In the genomic region with DNA sequence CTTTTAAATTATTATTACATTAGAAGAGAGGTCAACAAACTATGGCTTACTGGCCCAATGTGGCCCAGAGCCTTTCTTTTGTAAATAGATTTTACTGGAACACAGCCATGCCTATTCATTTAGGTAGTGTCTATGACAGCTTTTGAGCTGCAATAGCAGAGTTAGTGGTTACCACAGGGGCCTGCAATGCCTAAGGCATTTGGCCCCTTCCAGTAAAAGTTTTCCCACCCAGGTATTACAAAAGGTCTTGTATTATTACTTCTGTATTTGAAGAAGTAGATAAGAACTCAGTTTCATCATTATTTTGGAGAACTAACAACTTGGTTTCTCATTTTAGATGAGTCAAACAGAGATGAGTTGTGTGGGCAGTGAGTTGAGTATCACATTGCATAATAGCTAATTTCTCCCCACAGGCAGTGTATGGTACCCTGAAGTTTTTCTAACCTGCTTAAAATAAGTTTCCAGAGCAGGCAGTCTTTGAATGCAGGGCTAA, we compare ENCODE assay signal across 8 cellular contexts. TPM values are rescaled to one million over a fixed set of nuclear protein-coding genes. Genes with fewer than 3 reads are reported as not detected.
DNase-seq lines count a peak whose midpoint lies in the region; ATAC-seq, FAIRE-seq and TF ChIP-seq lines count a peak whose summit lies in the region.

No MANE protein-coding gene starts in this region.

- FAIRE-seq in GM18507 (lab: Jason Lieb, UNC) = peak; percentile 65

- H3K4me3 ChIP-seq in coronary artery = no peak overlapping the region

- H3K27ac ChIP-seq in foreskin keratinocyte (no peak overlapping the region), coronary artery (no peak overlapping the region)

- intact Hi-C loops in Right ventricle myocardium inferior (cut with DNase I) = no loop called here

- DNase-seq in GM18507 (ENCODE audit: extremely low spot score, insufficient read length, low read depth) = no peak
- DNase-seq in HCEC 1CT = peak; percentile 26
- DNase-seq in NCI-H2029 treated with DMSO at 0.1 percent for 48 hours (lab: John Stamatoyannopoulos, UW) = peak; percentile 20
- no peak for DNase-seq in foreskin keratinocyte
- no peak for DNase-seq in NCI-H69 (lab: John Stamatoyannopoulos, UW)
- no peak for DNase-seq in Right ventricle myocardium inferior (ENCODE audit: missing footprints)
- DNase-seq in ecto neural progenitor cell (ENCODE audit: low spot score) = no peak
- DNase-seq in coronary artery (ENCODE audit: low spot score) = no peak

- ATAC-seq in foreskin keratinocyte (peak; percentile 56), Right ventricle myocardium inferior (no peak)

- peaks cover 7% of the 10 kb centered on the region for H3K4me1 ChIP-seq in foreskin keratinocyte

- no peaks in the 10 kb centered on the region for H3K27me3 ChIP-seq in foreskin keratinocyte

- no peak for TF ChIP-seq CTCF in foreskin keratinocyte (conservative IDR thresholded peaks at IDR 0.05)
- TF ChIP-seq CTCF in coronary artery (IDR thresholded peaks at IDR 0.05) = no peak

RNA-seq across cellular contexts. Expression of gene MTRR, which starts 9.5 kb away (rescaled TPM):
- total RNA-seq in foreskin keratinocyte = 38.1 and 40.0 TPM in 2 replicates
- polyA plus RNA-seq in foreskin keratinocyte = 12.8 and 15.4 TPM in 2 replicates
- 32.2 TPM for total RNA-seq in Right ventricle myocardium inferior

RNA-seq across cellular contexts. Expression of gene FASTKD3, which starts 9.6 kb away (rescaled TPM):
- 10.5 and 13.2 TPM in 2 replicates for total RNA-seq in foreskin keratinocyte
- polyA plus RNA-seq in foreskin keratinocyte = 9.0 and 10.9 TPM in 2 replicates
- total RNA-seq in Right ventricle myocardium inferior = 7.9 TPM

RNA-seq across cellular contexts. Expression of gene CFAP90, which starts 27.5 kb away (rescaled TPM):
- not detected in 2 replicates for total RNA-seq in foreskin keratinocyte
- polyA plus RNA-seq in foreskin keratinocyte = 0.03 and 0.07 TPM in 2 replicates
- total RNA-seq in Right ventricle myocardium inferior = not detected

Comparison
In these comparisons a context has a peak if more than half of its experiments do, and no peak if none do; other contexts are left out.
1. DNase-seq: peak in HCEC 1CT (single experiment) and NCI-H2029 treated with DMSO at 0.1 percent for 48 hours (single experiment); none in GM18507 (single experiment), foreskin keratinocyte (0 of 2), NCI-H69 (single experiment), Right ventricle myocardium inferior (single experiment), ecto neural progenitor cell (single experiment) and coronary artery (single experiment).